In genomic region chr22:33925194-33925593, GRCh38 we compare ENCODE assay signal across 8 cellular contexts.
"Had no signal": no experiment of that assay in that cellular context is flagged by ENCODE, and none has a peak within 500 bp of the region (broad histone marks: within the 10 kb centered on the region; RNA-seq: fewer than 3 reads in every experiment).

No MANE protein-coding gene starts in this region.

- H3K9ac ChIP-seq: GM23248 had no signal

- H3K36me3 Mint-ChIP-seq: IgD-negative memory B cell had no signal

- DNase-seq: GM23248, H7, HFFc6, KG1 had no signal

- H3K27ac ChIP-seq: GM23248, HL-60 had no signal

- H3K4me3 ChIP-seq: GM23248, HAP-1 had no signal

- ATAC-seq: HCT116 had no signal

- H3K9me3 Mint-ChIP-seq: HFFc6, IgD-negative memory B cell had no signal

- H2AFZ ChIP-seq: GM23248 had no signal

- H3K27ac Mint-ChIP-seq: HFFc6 had no signal

- H3K9me3 ChIP-seq: HAP-1 had no signal

- H3K36me3 ChIP-seq: HAP-1 had no signal

- H3K4me3 Mint-ChIP-seq: HFFc6, IgD-negative memory B cell had no signal
